ENCODE assay signal across 9 cellular contexts in genomic region chr3:45915518-45916231, GRCh38. TPM values are rescaled to one million over a fixed set of nuclear protein-coding genes. Genes with fewer than 3 reads are reported as not detected.
DNase-seq lines count a peak whose midpoint lies in the region; ATAC-seq, FAIRE-seq and TF ChIP-seq lines count a peak whose summit lies in the region.
"Had no signal": no experiment of that assay in that cellular context is flagged by ENCODE, and none has a peak within 500 bp of the region (broad histone marks: within the 10 kb centered on the region; RNA-seq: fewer than 3 reads in every experiment).

No MANE protein-coding gene starts in this region.

- DNase-seq in left cardiac atrium (no peak), left ventricle myocardium superior (no peak), T-helper 1 cell (peak; percentile 28 to 82 (median 49)), astrocyte (ENCODE audit: low read depth) (peak; percentile 88), nephron progenitor cell (no peak), thyroid gland (peak; percentile 52 to 60), cortex of kidney (lab: John Stamatoyannopoulos, UW) (no peak)

- H3K9ac ChIP-seq in astrocyte (ENCODE audit: low read length), result peak overlapping the region; percentile 37

- H3K27ac Mint-ChIP-seq in astrocyte (ENCODE audit: unreplicated experiment) (peak overlapping the region; percentile 77), nephron progenitor cell (peak overlapping the region; percentile 40)

- H2AFZ ChIP-seq in astrocyte (ENCODE audit: low read depth, low read length), result peak overlapping the region; percentile 9

- no peaks in the 10 kb centered on the region for H3K36me3 ChIP-seq in astrocyte (ENCODE audit: insufficient read depth, low read length)
- H3K36me3 ChIP-seq in thyroid gland, result peaks cover 13 to 20% of the 10 kb centered on the region in 2 donors

- H3K9me3 ChIP-seq in astrocyte (ENCODE audit: insufficient read depth, low read depth, low read length) (no peaks in the 10 kb centered on the region), thyroid gland (no peaks in the 10 kb centered on the region)

- WGBS in thyroid gland, 2 donors, result 53 to 57% methylated on average over 13 of the region's 13 CpGs

- H3K79me2 ChIP-seq in astrocyte (ENCODE audit: insufficient read depth, low read length), result no peaks in the 10 kb centered on the region

- intact Hi-C loops in left cardiac atrium (cut with DNase I) (no loop called here), left ventricle myocardium superior (cut with micrococcal nuclease) (no loop called here), thyroid gland (cut with DNase I) (no loop called here)

- H3K4me2 ChIP-seq in astrocyte (ENCODE audit: low read length), result peak overlapping the region; percentile 67

- H3K4me1 Mint-ChIP-seq in astrocyte (ENCODE audit: low read depth, unreplicated experiment) (peaks cover 22% of the 10 kb centered on the region), nephron progenitor cell (peaks cover 30% of the 10 kb centered on the region)

- H3K4me1 ChIP-seq in astrocyte (ENCODE audit: insufficient read depth, low read length), result peaks cover 13% of the 10 kb centered on the region
- H3K4me1 ChIP-seq in thyroid gland, result peaks cover 0 to 9% of the 10 kb centered on the region in 2 donors

- no peak for TF ChIP-seq CTCF in astrocyte (IDR thresholded peaks at IDR 0.05; ENCODE audit: insufficient read depth, low read depth, low read length)
- TF ChIP-seq CTCF in nephron progenitor cell (IDR thresholded peaks at IDR 0.05), result no peak
- no peak for TF ChIP-seq CTCF in thyroid gland (IDR thresholded peaks at IDR 0.05)

- H3K9me3 Mint-ChIP-seq in astrocyte (ENCODE audit: unreplicated experiment), result no peaks in the 10 kb centered on the region
- no peaks in the 10 kb centered on the region for H3K9me3 Mint-ChIP-seq in nephron progenitor cell

- no peak for TF ChIP-seq POLR2A in thyroid gland (IDR thresholded peaks at IDR 0.05)

- H3K4me3 ChIP-seq in astrocyte (ENCODE audit: insufficient read depth, low read depth, low read length) (peak overlapping the region; percentile 15), thyroid gland (replicated peaks in 1 of 3) (no peak overlapping the region)

- H4K20me1 ChIP-seq in astrocyte (ENCODE audit: insufficient read depth, low read length), result no peaks in the 10 kb centered on the region

- H3K36me3 Mint-ChIP-seq in astrocyte (ENCODE audit: low read depth, unreplicated experiment) (peaks cover 9% of the 10 kb centered on the region), nephron progenitor cell (ENCODE audit: low read depth) (peaks cover 18% of the 10 kb centered on the region)

- H3K27me3 ChIP-seq in astrocyte (ENCODE audit: insufficient read depth, low read length), result no peaks in the 10 kb centered on the region
- no peaks in the 10 kb centered on the region for H3K27me3 ChIP-seq in thyroid gland

- peak overlapping the region; percentile 55 for H3K27ac ChIP-seq in astrocyte (ENCODE audit: low read depth, low read length)
- no peak overlapping the region for H3K27ac ChIP-seq in thyroid gland

- H3K4me3 Mint-ChIP-seq in astrocyte (ENCODE audit: unreplicated experiment), result peak overlapping the region; percentile 40
- H3K4me3 Mint-ChIP-seq in nephron progenitor cell, result peak overlapping the region; percentile 9

- FAIRE-seq in astrocyte (lab: Jason Lieb, UNC), result no peak
- FAIRE-seq: G401.6 had no signal

- ATAC-seq in left cardiac atrium (peak; percentile 48 to 70), left ventricle myocardium superior (no peak), HG03095 (IDR thresholded peaks at IDR 0.05; ENCODE audit: unreplicated experiment) (peak; percentile 92)

- H3K27me3 Mint-ChIP-seq in astrocyte (ENCODE audit: low read depth, unreplicated experiment) (no peaks in the 10 kb centered on the region), nephron progenitor cell (ENCODE audit: low read depth, poor library complexity) (no peaks in the 10 kb centered on the region)

RNA-seq across cellular contexts. Expression of gene CXCR6, which starts 27.6 kb away (rescaled TPM):
- total RNA-seq in left cardiac atrium (1 to 10 TPM in 1 of 2 donors, under 1 TPM in 1; 0.39 to 2.6 TPM), left ventricle myocardium superior (0.59 TPM), astrocyte (not detected in 2 replicates), thyroid gland (1 to 10 TPM; 2.1 to 4.4 (median 3.4) TPM)

RNA-seq across cellular contexts. Expression of gene CCR9, which starts 29.3 kb away (rescaled TPM):
- total RNA-seq in left cardiac atrium, result not detected
- not detected for total RNA-seq in left ventricle myocardium superior
- total RNA-seq in astrocyte, result not detected in 2 replicates
- not detected for total RNA-seq in thyroid gland

Comparison
In these comparisons a context has a peak if more than half of its experiments do, and no peak if none do; other contexts are left out.
1. DNase-seq: peak in T-helper 1 cell (5 of 5), astrocyte (single experiment) and thyroid gland (2 of 2); none in left cardiac atrium (single experiment), left ventricle myocardium superior (single experiment), nephron progenitor cell (single experiment) and cortex of kidney (single experiment).